25 cellular contexts compared by ENCODE assay signal in the genomic region with DNA sequence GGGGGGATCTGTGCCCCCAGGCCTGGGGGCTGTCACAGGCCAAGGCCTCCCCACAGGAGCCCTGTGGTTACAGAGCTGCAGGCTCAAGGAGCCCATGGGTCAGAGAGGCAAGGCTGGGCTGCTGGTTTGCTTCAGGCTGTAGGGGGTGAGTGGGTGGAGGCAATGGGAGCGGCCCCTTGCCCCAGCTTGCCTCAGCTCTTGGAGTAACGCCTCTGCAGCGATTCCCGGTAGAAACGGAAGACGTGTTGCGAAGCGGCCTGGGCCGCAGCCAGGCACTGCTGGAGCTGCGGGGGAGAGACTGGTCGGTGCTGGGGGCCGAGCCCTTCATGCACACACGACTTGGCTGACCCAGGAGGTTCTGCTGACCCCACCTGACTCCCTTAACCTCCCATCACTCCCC. TPM values are rescaled to one million over a fixed set of nuclear protein-coding genes. Genes with fewer than 3 reads are reported as not detected.
DNase-seq lines count a peak whose midpoint lies in the region; ATAC-seq, FAIRE-seq and TF ChIP-seq lines count a peak whose summit lies in the region.
"Had no signal": no experiment of that assay in that cellular context is flagged by ENCODE, and none has a peak within 500 bp of the region (broad histone marks: within the 10 kb centered on the region; RNA-seq: fewer than 3 reads in every experiment).

No MANE protein-coding gene starts in this region.

- H3K14ac ChIP-seq in mesenchymal stem cell (ENCODE audit: low read length in 2 of 2): no peak overlapping the region

- TF ChIP-seq CTCF in MCF 10A (IDR thresholded peaks at IDR 0.05; ENCODE audit: unreplicated experiment) (no peak), gastroesophageal sphincter (IDR thresholded peaks at IDR 0.05) (no peak), prostate gland (IDR thresholded peaks at IDR 0.05) (no peak)

- peaks cover 80% of the 10 kb centered on the region for H3K36me3 Mint-ChIP-seq in MCF 10A (ENCODE audit: insufficient read depth, unreplicated experiment)
- H3K36me3 Mint-ChIP-seq in activated CD4-positive, alpha-beta memory T cell treated with anti-CD3 and anti-CD28 coated beads, Interleukin-2, amount 10 ng/mL, durations not matched to agents 7 days and 5 days (ENCODE audit: low read depth): peaks cover 11% of the 10 kb centered on the region

- H3K9me3 ChIP-seq in gastroesophageal sphincter (no peaks in the 10 kb centered on the region), prostate gland (no peaks in the 10 kb centered on the region), small intestine (ENCODE audit: control insufficient read depth, low read depth) (no peaks in the 10 kb centered on the region), mesenchymal stem cell (ENCODE audit: control insufficient read depth, low read length) (no peaks in the 10 kb centered on the region)
- no peaks in the 10 kb centered on the region for H3K9me3 ChIP-seq in effector memory CD4-positive, alpha-beta T cell (ENCODE audit: control insufficient read depth, low read length)
- H3K9me3 ChIP-seq: MG63, pancreas had no signal

- H2BK5ac ChIP-seq in mesenchymal stem cell (ENCODE audit: low read depth, low read length, poor library complexity, severe bottlenecking): no peak overlapping the region

- H3K4ac ChIP-seq in mesenchymal stem cell (ENCODE audit: low read depth in 1 of 2, low read length in 2 of 2): no peak overlapping the region

- H3K27me3 Mint-ChIP-seq in MCF 10A (ENCODE audit: insufficient read depth, unreplicated experiment): no peaks in the 10 kb centered on the region
- no peaks in the 10 kb centered on the region for H3K27me3 Mint-ChIP-seq in activated CD4-positive, alpha-beta memory T cell treated with anti-CD3 and anti-CD28 coated beads, Interleukin-2, amount 10 ng/mL, durations not matched to agents 7 days and 5 days
- H3K27me3 Mint-ChIP-seq: central memory CD8-positive, alpha-beta T cell; naive B cell had no signal

- no peak for FAIRE-seq in small intestine (lab: Jason Lieb, UNC)
- FAIRE-seq: GM18507, pancreas had no signal

- TF ChIP-seq EP300 in gastroesophageal sphincter (IDR thresholded peaks at IDR 0.05): no peak

- POLR2A ChIA-PET in MCF 10A (lab: Yijun Ruan, JAX): interaction anchor here (1.1 kb wide), 1 partner anchor 23 kb away, joined by 3 read pairs; no protein-coding TSS in a partner anchor
- POLR2A ChIA-PET in activated CD4-positive, alpha-beta memory T cell treated with anti-CD3 and anti-CD28 coated beads, Interleukin-2, amount 10 ng/mL, durations not matched to agents 7 days and 5 days (lab: Charles Lee): interaction anchor here (0.8 kb wide), 1 partner anchor 9 kb away, joined by 3 read pairs; no protein-coding TSS in a partner anchor

- H2AK5ac ChIP-seq in mesenchymal stem cell (ENCODE audit: low read length, severe bottlenecking): no peak overlapping the region

- H3K27ac Mint-ChIP-seq in MCF 10A (ENCODE audit: low read depth, unreplicated experiment): peak overlapping the region; percentile 87
- H3K27ac Mint-ChIP-seq in activated CD4-positive, alpha-beta memory T cell treated with anti-CD3 and anti-CD28 coated beads, Interleukin-2, amount 10 ng/mL, durations not matched to agents 7 days and 5 days: no peak overlapping the region
- H3K27ac Mint-ChIP-seq: WTC11 had no signal

- H4K91ac ChIP-seq in mesenchymal stem cell (ENCODE audit: low read length): no peak overlapping the region

- DNase-seq in MCF 10A (ENCODE audit: unreplicated experiment) (peak; percentile 85), prostate gland (ENCODE audit: low spot score) (peak; percentile 23), small intestine (no peak), mesenchymal stem cell (no peak)
- no peak for DNase-seq in activated CD4-positive, alpha-beta memory T cell treated with anti-CD3 and anti-CD28 coated beads, Interleukin-2, amount 10 ng/mL, durations not matched to agents 7 days and 5 days
- DNase-seq in effector memory CD4-positive, alpha-beta T cell: no peak
- DNase-seq: activated CD4-positive, alpha-beta T cell treated with anti-CD3 and anti-CD28 coated beads, Interleukin-2, amount 50 U/mL, for 4 hours; activated CD8-positive, alpha-beta memory T cell treated with anti-CD3 and anti-CD28 coated beads, Interleukin-2, amount 50 U/mL, for 48 hours; activated gamma-delta T cell treated with Interleukin-2 at 50 U/mL for 16 hours; amniotic stem cell; erythroblast; GOT3; MG63; naive B cell; NCI-H1417; NCI-H2107; NCI-H510A treated with DMSO at 0.1 percent for 48 hours; pancreas; T1000 had no signal

- H3K4me3 ChIP-seq in gastroesophageal sphincter (no peak overlapping the region), prostate gland (no peak overlapping the region), small intestine (ENCODE audit: low read depth in 1 of 2, low read length in 2 of 2) (no peak overlapping the region), mesenchymal stem cell (ENCODE audit: insufficient read depth in 1 of 2, low read depth in 1 of 2, low read length in 2 of 2) (no peak overlapping the region)
- H3K4me3 ChIP-seq in effector memory CD4-positive, alpha-beta T cell (ENCODE audit: insufficient read depth, low read depth, low read length, poor library complexity, severe bottlenecking): no peak overlapping the region
- H3K4me3 ChIP-seq: MG63, pancreas had no signal

- intact Hi-C loops in MCF 10A (cut with micrococcal nuclease) (no loop called here), prostate gland (cut with DNase I) (no loop called here)

- no peak overlapping the region for H2BK15ac ChIP-seq in mesenchymal stem cell (ENCODE audit: low read depth, poor library complexity, severe bottlenecking)

- H3K4me1 Mint-ChIP-seq in MCF 10A (ENCODE audit: insufficient read depth, unreplicated experiment): peaks cover 8% of the 10 kb centered on the region
- H3K4me1 Mint-ChIP-seq in activated CD4-positive, alpha-beta memory T cell treated with anti-CD3 and anti-CD28 coated beads, Interleukin-2, amount 10 ng/mL, durations not matched to agents 7 days and 5 days: no peaks in the 10 kb centered on the region
- H3K4me1 Mint-ChIP-seq: central memory CD8-positive, alpha-beta T cell; naive B cell; WTC11 had no signal

- CTCF ChIA-PET in MCF 10A (lab: Yijun Ruan, JAX): interaction anchor here (0.6 to 1.2 kb wide), 4 partner anchors 54 to 797 kb away, joined by 3 to 4 read pairs (median 4); no protein-coding TSS in a partner anchor
- CTCF ChIA-PET in activated CD4-positive, alpha-beta memory T cell treated with anti-CD3 and anti-CD28 coated beads, Interleukin-2, amount 10 ng/mL, durations not matched to agents 7 days and 5 days (lab: Charles Lee): no interaction called here

- ATAC-seq in gastroesophageal sphincter: peak; percentile 55
- ATAC-seq: SK-N-SH treated with all-trans-retinoic acid at 6 μM for 48 hours, WTC11 had no signal

- H3K4me1 ChIP-seq in gastroesophageal sphincter (no peaks in the 10 kb centered on the region), prostate gland (replicated peaks) (no peaks in the 10 kb centered on the region), small intestine (ENCODE audit: control insufficient read depth in 2 of 2, insufficient read depth in 1 of 2, low read depth in 1 of 2, low read length in 1 of 2) (no peaks in the 10 kb centered on the region), mesenchymal stem cell (ENCODE audit: control insufficient read depth, insufficient read depth, low read depth, low read length) (peaks cover 6% of the 10 kb centered on the region)
- no peaks in the 10 kb centered on the region for H3K4me1 ChIP-seq in effector memory CD4-positive, alpha-beta T cell (ENCODE audit: control insufficient read depth, insufficient read depth, low read length, poor library complexity, severe bottlenecking)
- H3K4me1 ChIP-seq: pancreas had no signal

- H3K18ac ChIP-seq in mesenchymal stem cell (ENCODE audit: low read depth in 1 of 2, low read length in 2 of 2): no peak overlapping the region

- H4K8ac ChIP-seq in mesenchymal stem cell (ENCODE audit: low read length): no peak overlapping the region

- H3K79me1 ChIP-seq in mesenchymal stem cell (replicated peaks; ENCODE audit: low read length, poor library complexity, severe bottlenecking): peaks cover 1% of the 10 kb centered on the region

- no peak overlapping the region for H2AFZ ChIP-seq in mesenchymal stem cell (ENCODE audit: low read depth, low read length)

- no peak overlapping the region for H3K9ac ChIP-seq in mesenchymal stem cell (ENCODE audit: low read length)

- 60% methylated on average over 1 of the region's 13 CpGs; no CpG with 5 or more reads in 1 of the 2 donors for WGBS in gastroesophageal sphincter (ENCODE audit: low coverage in 1 of 2), 2 donors
- 63% methylated on average over 13 of the region's 13 CpGs for WGBS in prostate gland
- WGBS in small intestine, 3 donors: 88 to 95% (median 93%) methylated on average over 13 of the region's 13 CpGs
- 95% methylated on average over 10 of the region's 13 CpGs for WGBS in mesenchymal stem cell

- H3K27ac ChIP-seq in gastroesophageal sphincter (no peak overlapping the region), prostate gland (no peak overlapping the region), small intestine (ENCODE audit: low read depth in 1 of 2, low read length in 1 of 2) (no peak overlapping the region), mesenchymal stem cell (ENCODE audit: low read length, poor library complexity, severe bottlenecking) (no peak overlapping the region)
- H3K27ac ChIP-seq in effector memory CD4-positive, alpha-beta T cell (ENCODE audit: insufficient read depth, low read length, poor library complexity, severe bottlenecking): no peak overlapping the region
- H3K27ac ChIP-seq: pancreas had no signal

- H2BK12ac ChIP-seq in mesenchymal stem cell (ENCODE audit: low read length in 2 of 2): peak overlapping the region in 1 of 2 experiments; percentile 14

- no peak overlapping the region for H3K23ac ChIP-seq in mesenchymal stem cell (ENCODE audit: low read length in 2 of 2)

- no peak overlapping the region for H2BK120ac ChIP-seq in mesenchymal stem cell (ENCODE audit: low read depth, low read length)

- TF ChIP-seq POLR2A in gastroesophageal sphincter (IDR thresholded peaks at IDR 0.05) (no peak), prostate gland (IDR thresholded peaks at IDR 0.05) (no peak)

- H3K36me3 ChIP-seq in gastroesophageal sphincter (peaks cover 0 to 92% of the 10 kb centered on the region in 2 donors), prostate gland (peaks cover 0 to 4% of the 10 kb centered on the region in 2 donors), small intestine (ENCODE audit: control insufficient read depth in 2 of 2, insufficient read depth in 2 of 2, low read length in 2 of 2) (peaks cover 2 to 10% of the 10 kb centered on the region in 2 donors), mesenchymal stem cell (ENCODE audit: control insufficient read depth in 1 of 2, insufficient read depth in 2 of 2, low read depth in 1 of 2, low read length in 2 of 2) (peaks cover 51 to 53% of the 10 kb centered on the region in 2 experiments)
- peaks cover 37% of the 10 kb centered on the region for H3K36me3 ChIP-seq in effector memory CD4-positive, alpha-beta T cell (ENCODE audit: control insufficient read depth, insufficient read depth, low read length)

- no peak overlapping the region for H3K4me3 Mint-ChIP-seq in MCF 10A (ENCODE audit: unreplicated experiment)
- H3K4me3 Mint-ChIP-seq in activated CD4-positive, alpha-beta memory T cell treated with anti-CD3 and anti-CD28 coated beads, Interleukin-2, amount 10 ng/mL, durations not matched to agents 7 days and 5 days: no peak overlapping the region
- H3K4me3 Mint-ChIP-seq: central memory CD8-positive, alpha-beta T cell; naive B cell; WTC11 had no signal

- no TSS peak for BruUV-seq in MCF 10A (replicated peaks; lab: Mats Ljungman, UMichigan)

- H3K27me3 ChIP-seq in gastroesophageal sphincter (no peaks in the 10 kb centered on the region), prostate gland (replicated peaks; ENCODE audit: insufficient read depth) (no peaks in the 10 kb centered on the region), small intestine (ENCODE audit: control insufficient read depth in 2 of 2, insufficient read depth in 2 of 2, low read length in 2 of 2) (no peaks in the 10 kb centered on the region), mesenchymal stem cell (ENCODE audit: control insufficient read depth in 1 of 2, insufficient read depth in 1 of 2, low read length in 2 of 2) (no peaks in the 10 kb centered on the region)
- H3K27me3 ChIP-seq in effector memory CD4-positive, alpha-beta T cell (replicated peaks; ENCODE audit: control insufficient read depth, insufficient read depth, low read length, poor library complexity, severe bottlenecking): no peaks in the 10 kb centered on the region
- H3K27me3 ChIP-seq: MG63, pancreas had no signal

- H3K4me2 ChIP-seq in mesenchymal stem cell (ENCODE audit: low read length, poor library complexity, severe bottlenecking): no peak overlapping the region

- H3K9me3 Mint-ChIP-seq in MCF 10A (ENCODE audit: unreplicated experiment): no peaks in the 10 kb centered on the region
- no peaks in the 10 kb centered on the region for H3K9me3 Mint-ChIP-seq in activated CD4-positive, alpha-beta memory T cell treated with anti-CD3 and anti-CD28 coated beads, Interleukin-2, amount 10 ng/mL, durations not matched to agents 7 days and 5 days
- H3K9me3 Mint-ChIP-seq: central memory CD8-positive, alpha-beta T cell; naive B cell; WTC11 had no signal

RNA-seq across cellular contexts. Expression of gene TMEM91, which starts 10.1 kb away (rescaled TPM):
- 12.6 TPM for polyA plus RNA-seq in PFSK-1 (2012; ENCODE audit: insufficient read length, low read depth)
- total RNA-seq in MCF 10A (2022) (6.1 and 8.3 TPM in 2 replicates), gastroesophageal sphincter (10 to 100 TPM in 2 of 4 donors, 1 to 10 TPM in 2; 7.9 to 17.5 (median 13.3) TPM), prostate gland (10 to 100 TPM; 15.7 to 19.7 TPM)
- total RNA-seq in activated CD4-positive, alpha-beta memory T cell treated with anti-CD3 and anti-CD28 coated beads, Interleukin-2, amount 10 ng/mL, durations not matched to agents 7 days and 5 days: 1 to 10 TPM; 8.0 to 9.6 TPM
- 1 to 10 TPM; 1.3 to 7.9 (median 2.4) TPM for polyA plus RNA-seq in small intestine
- 6.4 TPM for polyA plus RNA-seq in mesenchymal stem cell (2013, experiment 1 of 2)
- polyA plus RNA-seq in mesenchymal stem cell (2013, experiment 2 of 2): 6.8 TPM

RNA-seq across cellular contexts. Expression of gene EXOSC5, which starts 10.7 kb away (rescaled TPM):
- polyA plus RNA-seq in PFSK-1 (2012; ENCODE audit: insufficient read length, low read depth): 133 TPM
- total RNA-seq in MCF 10A (2022) (38.1 and 45.8 TPM in 2 replicates), gastroesophageal sphincter (10 to 100 TPM; 11.4 to 16.0 (median 14.2) TPM), prostate gland (10 to 100 TPM; 29.6 to 34.0 TPM)
- 10 to 100 TPM; 18.8 to 25.2 TPM for total RNA-seq in activated CD4-positive, alpha-beta memory T cell treated with anti-CD3 and anti-CD28 coated beads, Interleukin-2, amount 10 ng/mL, durations not matched to agents 7 days and 5 days
- polyA plus RNA-seq in small intestine: 10 to 100 TPM in 2 of 3 donors, 1 to 10 TPM in 1; 9.4 to 36.4 (median 16.5) TPM
- 5.7 TPM for polyA plus RNA-seq in mesenchymal stem cell (2013, experiment 1 of 2)
- polyA plus RNA-seq in mesenchymal stem cell (2013, experiment 2 of 2): 5.3 TPM

RNA-seq across cellular contexts. Expression of gene BCKDHA, which starts 11.2 kb away (rescaled TPM):
- 123 TPM for polyA plus RNA-seq in PFSK-1 (2012; ENCODE audit: insufficient read length, low read depth)
- 29.1 and 33.6 TPM in 2 replicates for total RNA-seq in MCF 10A (2022)
- 10 to 100 TPM; 35.0 to 47.9 (median 38.3) TPM for total RNA-seq in gastroesophageal sphincter
- total RNA-seq in prostate gland: 10 to 100 TPM; 69.0 to 72.5 TPM
- 10 to 100 TPM; 17.9 to 27.1 TPM for total RNA-seq in activated CD4-positive, alpha-beta memory T cell treated with anti-CD3 and anti-CD28 coated beads, Interleukin-2, amount 10 ng/mL, durations not matched to agents 7 days and 5 days
- 10 to 100 TPM; 19.9 to 34.0 (median 26.7) TPM for polyA plus RNA-seq in small intestine
- polyA plus RNA-seq in mesenchymal stem cell (2013, experiment 1 of 2): 14.9 TPM
- 15.6 TPM for polyA plus RNA-seq in mesenchymal stem cell (2013, experiment 2 of 2)

RNA-seq across cellular contexts. Expression of gene B9D2, which starts 22.5 kb away (rescaled TPM):
- polyA plus RNA-seq in PFSK-1 (2012; ENCODE audit: insufficient read length, low read depth): 15.7 TPM
- 5.5 and 5.7 TPM in 2 replicates for total RNA-seq in MCF 10A (2022)
- total RNA-seq in gastroesophageal sphincter: 10 to 100 TPM in 1 of 4 donors, 1 to 10 TPM in 3; 5.2 to 10.1 (median 6.7) TPM
- total RNA-seq in prostate gland: 10 to 100 TPM; 10.7 to 17.1 TPM
- 10 to 100 TPM; 10.8 to 11.2 TPM for total RNA-seq in activated CD4-positive, alpha-beta memory T cell treated with anti-CD3 and anti-CD28 coated beads, Interleukin-2, amount 10 ng/mL, durations not matched to agents 7 days and 5 days
- 1 to 10 TPM; 4.7 to 9.8 (median 6.5) TPM for polyA plus RNA-seq in small intestine
- polyA plus RNA-seq in mesenchymal stem cell (2013, experiment 1 of 2): 4.2 TPM
- polyA plus RNA-seq in mesenchymal stem cell (2013, experiment 2 of 2): 4.5 TPM

RNA-seq across cellular contexts. Expression of gene TGFB1, which starts 32.7 kb away (rescaled TPM):
- polyA plus RNA-seq in PFSK-1 (2012; ENCODE audit: insufficient read length, low read depth): 280 TPM
- total RNA-seq in MCF 10A (2022) (27.8 and 33.7 TPM in 2 replicates), gastroesophageal sphincter (10 to 100 TPM; 12.9 to 39.3 (median 22.1) TPM), prostate gland (10 to 100 TPM in 1 of 2 donors, 1 to 10 TPM in 1; 9.7 to 32.4 TPM)
- total RNA-seq in activated CD4-positive, alpha-beta memory T cell treated with anti-CD3 and anti-CD28 coated beads, Interleukin-2, amount 10 ng/mL, durations not matched to agents 7 days and 5 days: 100 to 1,000 TPM; 236 to 247 TPM
- 10 to 100 TPM in 1 of 3 donors, 1 to 10 TPM in 2; 1.1 to 18.8 (median 7.3) TPM for polyA plus RNA-seq in small intestine
- polyA plus RNA-seq in mesenchymal stem cell (2013, experiment 1 of 2): 208 TPM
- polyA plus RNA-seq in mesenchymal stem cell (2013, experiment 2 of 2): 203 TPM

Comparison
In these comparisons a context has a peak if more than half of its experiments do, and no peak if none do; other contexts are left out.
1. DNase-seq: peak in MCF 10A (single experiment) and prostate gland (single experiment); none in activated CD4-positive, alpha-beta memory T cell treated with anti-CD3 and anti-CD28 coated beads, Interleukin-2, amount 10 ng/mL, durations not matched to agents 7 days and 5 days (single experiment), small intestine (single experiment), mesenchymal stem cell (single experiment) and effector memory CD4-positive, alpha-beta T cell (0 of 3).